15 cellular contexts compared by ENCODE assay signal in the genomic region with DNA sequence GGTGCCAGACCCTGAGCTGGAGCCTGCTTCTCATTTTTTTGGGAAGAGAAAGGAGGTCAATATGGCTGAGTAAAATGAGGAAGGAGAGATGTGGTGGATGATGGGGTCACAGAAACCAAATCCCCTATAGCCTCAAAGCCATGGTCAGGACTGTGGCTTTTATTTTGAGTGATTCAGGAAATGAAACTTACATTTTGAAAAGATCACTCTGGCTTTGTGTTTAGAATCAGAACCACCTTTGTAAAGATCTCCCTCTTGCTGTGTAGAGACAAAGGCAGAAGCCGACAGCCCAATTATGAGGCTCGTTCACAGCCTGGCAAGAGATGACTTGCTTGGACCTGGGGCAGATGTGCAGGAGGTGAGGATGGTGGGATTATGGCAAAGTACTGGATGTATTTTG.
"Had no signal": no experiment of that assay in that cellular context is flagged by ENCODE, and none has a peak within 500 bp of the region (broad histone marks: within the 10 kb centered on the region; RNA-seq: fewer than 3 reads in every experiment).

No MANE protein-coding gene starts in this region.

- H3K27ac Mint-ChIP-seq: activated B cell treated with CpG ODN at 0.5 μM for 24 hours; activated naive CD4-positive, alpha-beta T cell treated with anti-CD3 and anti-CD28 coated beads for 36 hours; immature natural killer cell; natural killer cell treated with Interleukin-12 subunit alpha and Interleukin-12 subunit beta and Interleukin-15 and Interleukin-18, amount 100 ng/mL, for 72 hours had no signal

- H3K4me1 Mint-ChIP-seq: activated B cell treated with CpG ODN at 0.5 μM for 24 hours, immature natural killer cell had no signal

- H3K4me3 Mint-ChIP-seq: activated B cell treated with CpG ODN at 0.5 μM for 24 hours; activated naive CD4-positive, alpha-beta T cell treated with anti-CD3 and anti-CD28 coated beads for 36 hours; immature natural killer cell; natural killer cell treated with Interleukin-12 subunit alpha and Interleukin-12 subunit beta and Interleukin-15 and Interleukin-18, amount 100 ng/mL, for 72 hours had no signal

- H3K36me3 ChIP-seq: adrenal gland, heart left ventricle, tibial nerve, uterus had no signal

- DNase-seq: activated B cell treated with CpG ODN at 0.5 μM for 24 hours; activated CD4-positive, alpha-beta T cell treated with anti-CD3 and anti-CD28 coated beads for 48 hours; activated naive CD4-positive, alpha-beta T cell treated with anti-CD3 and anti-CD28 coated beads for 36 hours; adrenal gland; heart left ventricle; immature natural killer cell; mesendoderm; posterior cingulate gyrus; retina; stimulated activated CD4-positive, alpha-beta T cell treated with anti-CD3 and anti-CD28 coated beads, Interleukin-12 subunit alpha, Interleukin-12 subunit beta, amount 100 ng/mL, for 4 hours; stimulated activated CD4-positive, alpha-beta T cell treated with anti-CD3 and anti-CD28 coated beads, Interleukin-2, amount 100 ng/mL, for 24 hours; substantia nigra; uterus had no signal

- ATAC-seq: heart left ventricle; natural killer cell treated with Interleukin-12 subunit alpha and Interleukin-12 subunit beta and Interleukin-15 and Interleukin-18, amount 100 ng/mL, for 72 hours had no signal

- H3K27me3 ChIP-seq: adrenal gland, tibial nerve, uterus had no signal

- H3K36me3 Mint-ChIP-seq: immature natural killer cell; natural killer cell treated with Interleukin-12 subunit alpha and Interleukin-12 subunit beta and Interleukin-15 and Interleukin-18, amount 100 ng/mL, for 72 hours had no signal

- H3K9me3 Mint-ChIP-seq: activated B cell treated with CpG ODN at 0.5 μM for 24 hours; activated naive CD4-positive, alpha-beta T cell treated with anti-CD3 and anti-CD28 coated beads for 36 hours; natural killer cell treated with Interleukin-12 subunit alpha and Interleukin-12 subunit beta and Interleukin-15 and Interleukin-18, amount 100 ng/mL, for 72 hours had no signal

- H3K4me3 ChIP-seq: adrenal gland, heart left ventricle, tibial nerve, uterus had no signal
